8 cellular contexts compared by ENCODE assay signal in the genomic region with DNA sequence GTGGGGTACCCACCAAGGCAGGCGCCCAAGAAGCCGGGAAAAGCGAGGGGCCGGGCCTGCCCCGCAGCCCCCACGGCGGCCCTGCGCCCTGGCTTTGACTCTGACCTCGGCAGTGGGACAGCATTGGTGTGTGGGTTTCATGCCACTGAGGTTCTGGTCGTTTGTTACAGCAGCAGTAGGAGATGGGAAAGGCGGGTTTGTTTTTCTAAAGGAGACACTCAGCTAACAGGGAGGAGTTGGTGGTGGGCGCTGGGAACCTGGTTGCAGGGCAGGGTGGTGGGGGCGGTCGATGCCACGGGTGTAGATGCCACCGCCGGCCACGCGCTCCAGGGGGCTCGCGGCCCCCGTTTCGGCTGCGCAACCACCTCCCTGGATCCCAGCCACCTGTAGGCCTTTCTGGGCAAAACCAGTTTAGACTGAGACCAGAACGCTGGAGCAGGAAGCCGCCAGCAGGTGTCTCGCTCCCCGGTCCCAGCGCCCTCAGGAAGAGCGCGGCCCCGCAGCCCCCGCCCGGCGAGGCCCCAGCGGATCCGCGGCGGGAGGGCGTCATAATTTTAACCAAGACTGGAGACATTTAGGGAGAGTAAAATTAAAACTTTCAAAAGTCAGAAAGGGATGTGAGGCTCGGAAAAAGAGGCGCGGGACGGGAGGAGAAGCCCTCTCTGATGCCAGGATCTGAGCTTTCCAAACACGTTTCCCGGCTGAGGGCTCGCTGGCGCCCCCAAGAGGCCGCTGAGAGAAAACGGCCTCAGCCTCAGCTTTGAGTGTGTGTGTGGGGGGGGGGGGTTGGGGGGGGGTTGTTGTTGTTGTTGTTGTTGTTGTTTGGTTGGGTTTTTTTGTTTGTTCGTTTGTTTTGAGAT. TPM values are rescaled to one million over a fixed set of nuclear protein-coding genes. Genes with fewer than 3 reads are reported as not detected.
DNase-seq lines count a peak whose midpoint lies in the region; ATAC-seq lines count a peak whose summit lies in the region.

No MANE protein-coding gene starts in this region.

- H3K27me3 ChIP-seq in ectodermal cell (ENCODE audit: control insufficient read depth, insufficient read depth, low read length, poor library complexity, severe bottlenecking) (no peaks in the 10 kb centered on the region), mesendoderm (ENCODE audit: insufficient read depth, low read length, poor library complexity) (no peaks in the 10 kb centered on the region)

- H3K4me3 ChIP-seq in ectodermal cell (ENCODE audit: insufficient read depth, low read depth, low read length) (peak overlapping the region; percentile 53), mesendoderm (ENCODE audit: low read length) (peak overlapping the region; percentile 46)

- peak; percentile 70 for DNase-seq in activated CD8-positive, alpha-beta memory T cell treated with anti-CD3 and anti-CD28 coated beads for 24 hours
- no peak for DNase-seq in activated CD8-positive, alpha-beta memory T cell treated with anti-CD3 and anti-CD28 coated beads, Interleukin-2, amount 50 U/mL, for 4 hours
- DNase-seq in NCI-H446 (lab: John Stamatoyannopoulos, UW) = peak; percentile 60 to 81
- DNase-seq in activated CD4-positive, alpha-beta T cell treated with anti-CD3 and anti-CD28 coated beads for 4 hours = peak; percentile 11 to 33
- peak; percentile 89 for DNase-seq in mesendoderm
- peak; percentile 36 for DNase-seq in stimulated activated CD8-positive, alpha-beta memory T cell treated with anti-CD3 and anti-CD28 coated beads, Interleukin-15, amount 100 ng/mL, for 24 hours (ENCODE audit: low read depth)

- peak overlapping the region; percentile 49 for H3K9ac ChIP-seq in mesendoderm (ENCODE audit: low read length)

- H3K27ac ChIP-seq in ectodermal cell (ENCODE audit: insufficient read depth, low read depth, low read length, poor library complexity, severe bottlenecking) (peak overlapping the region; percentile 59), mesendoderm (ENCODE audit: low read depth, low read length) (no peak overlapping the region)

- H3K23ac ChIP-seq in mesendoderm (ENCODE audit: low read length) = no peak overlapping the region

- WGBS in ectodermal cell, 2 experiments = 21 to 22% methylated on average over 49 to 50 of the region's 51 CpGs
- WGBS in mesendoderm (ENCODE audit: extremely low coverage, insufficient coverage, low lambda C conversion rate) = no CpG with 5 or more reads among the region's 51 CpGs

- no peak overlapping the region for H3K4ac ChIP-seq in mesendoderm (ENCODE audit: low read depth, low read length)

- H3K36me3 ChIP-seq in ectodermal cell (ENCODE audit: control insufficient read depth, insufficient read depth, low read length) (no peaks in the 10 kb centered on the region), mesendoderm (ENCODE audit: control insufficient read depth, insufficient read depth, low read length) (no peaks in the 10 kb centered on the region)

- no peak overlapping the region for H2BK5ac ChIP-seq in mesendoderm (ENCODE audit: low read length)

- no peak overlapping the region for H4K8ac ChIP-seq in mesendoderm (ENCODE audit: low read depth, low read length)

- H2BK15ac ChIP-seq in mesendoderm (replicated peaks; ENCODE audit: low read depth) = no peak overlapping the region

- ATAC-seq in HG03159 (IDR thresholded peaks at IDR 0.05; ENCODE audit: unreplicated experiment) = peak; percentile 76

- H3K4me1 ChIP-seq in ectodermal cell (ENCODE audit: control insufficient read depth, insufficient read depth, low read length) (peaks cover 3% of the 10 kb centered on the region), mesendoderm (ENCODE audit: control insufficient read depth, low read depth, low read length) (no peaks in the 10 kb centered on the region)

- H3K9me3 ChIP-seq in ectodermal cell (ENCODE audit: control insufficient read depth, low read length) = no peaks in the 10 kb centered on the region

- peak overlapping the region; percentile 73 for H3K56ac ChIP-seq in mesendoderm (ENCODE audit: low read length)

- H4K5ac ChIP-seq in mesendoderm (ENCODE audit: low read length) = no peak overlapping the region

- H3K4me2 ChIP-seq in mesendoderm (ENCODE audit: low read length) = peak overlapping the region; percentile 61

- H3K79me2 ChIP-seq in mesendoderm (ENCODE audit: control insufficient read depth, insufficient read depth, low read length) = no peaks in the 10 kb centered on the region

- H3K79me1 ChIP-seq in mesendoderm (ENCODE audit: low read length) = no peaks in the 10 kb centered on the region

- H2AK5ac ChIP-seq in mesendoderm (ENCODE audit: low read length) = no peak overlapping the region

- no peak overlapping the region for H3K18ac ChIP-seq in mesendoderm (ENCODE audit: low read length)

- no peak overlapping the region for H2BK120ac ChIP-seq in mesendoderm (ENCODE audit: low read depth, low read length)

RNA-seq across cellular contexts. Expression of gene CIDEA, which starts 17.4 kb away (rescaled TPM):
- not detected for polyA plus RNA-seq in ectodermal cell (2013, experiment 1 of 4)
- polyA plus RNA-seq in ectodermal cell (2013, experiment 2 of 4) = not detected
- polyA plus RNA-seq in ectodermal cell (2013, experiment 3 of 4) = not detected
- polyA plus RNA-seq in ectodermal cell (2013, experiment 4 of 4) = not detected
- 0.46 TPM for polyA plus RNA-seq in mesendoderm (2013, experiment 1 of 2)
- polyA plus RNA-seq in mesendoderm (2013, experiment 2 of 2) = 0.42 TPM

RNA-seq across cellular contexts. Expression of gene TUBB6, which starts 36.4 kb away (rescaled TPM):
- polyA plus RNA-seq in ectodermal cell (2013, experiment 1 of 4) = 103 TPM
- 95.0 TPM for polyA plus RNA-seq in ectodermal cell (2013, experiment 2 of 4)
- 91.9 TPM for polyA plus RNA-seq in ectodermal cell (2013, experiment 3 of 4)
- 94.7 TPM for polyA plus RNA-seq in ectodermal cell (2013, experiment 4 of 4)
- polyA plus RNA-seq in mesendoderm (2013, experiment 1 of 2) = 142 TPM
- 147 TPM for polyA plus RNA-seq in mesendoderm (2013, experiment 2 of 2)
